Comparison of ENCODE assay signal across 1 cellular context in the genomic region with DNA sequence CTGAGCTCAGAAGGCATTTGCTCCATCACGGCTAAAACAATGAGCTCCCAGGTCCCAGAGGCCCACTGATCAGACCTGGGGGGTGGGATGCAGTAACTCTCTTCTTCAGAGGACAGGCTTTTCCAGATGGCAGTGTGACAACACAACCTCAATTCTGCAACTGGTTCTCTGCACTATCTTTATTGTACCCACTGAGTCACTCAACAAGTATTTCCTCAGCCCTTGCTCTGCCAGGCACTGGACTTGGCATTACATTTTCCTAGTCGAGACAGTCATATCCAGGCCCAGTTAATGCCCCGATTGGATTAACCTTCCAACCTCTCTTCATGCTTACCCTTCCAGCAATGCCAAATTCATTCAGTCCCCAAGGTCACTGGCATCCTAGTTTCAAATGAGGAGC.
TF ChIP-seq lines count a peak whose summit lies in the region.

No MANE protein-coding gene starts in this region.

TF ChIP-seq in SK-N-SH treated with all-trans-retinoic acid at 6 μM for 48 hours, 23 proteins besides CTCF, POLR2A, EP300 and RAD21 (continued from another document):
- TF ChIP-seq, protein P1, sequence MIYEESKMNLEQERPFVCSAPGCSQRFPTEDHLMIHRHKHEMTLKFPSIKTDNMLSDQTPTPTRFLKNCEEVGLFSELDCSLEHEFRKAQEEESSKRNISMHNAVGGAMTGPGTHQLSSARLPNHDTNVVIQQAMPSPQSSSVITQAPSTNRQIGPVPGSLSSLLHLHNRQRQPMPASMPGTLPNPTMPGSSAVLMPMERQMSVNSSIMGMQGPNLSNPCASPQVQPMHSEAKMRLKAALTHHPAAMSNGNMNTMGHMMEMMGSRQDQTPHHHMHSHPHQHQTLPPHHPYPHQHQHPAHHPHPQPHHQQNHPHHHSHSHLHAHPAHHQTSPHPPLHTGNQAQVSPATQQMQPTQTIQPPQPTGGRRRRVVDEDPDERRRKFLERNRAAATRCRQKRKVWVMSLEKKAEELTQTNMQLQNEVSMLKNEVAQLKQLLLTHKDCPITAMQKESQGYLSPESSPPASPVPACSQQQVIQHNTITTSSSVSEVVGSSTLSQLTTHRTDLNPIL (CRISPR knock-in tag; IDR thresholded peaks at IDR 0.05; ENCODE audit: low read depth) = no peak
- TF ChIP-seq, protein P2, sequence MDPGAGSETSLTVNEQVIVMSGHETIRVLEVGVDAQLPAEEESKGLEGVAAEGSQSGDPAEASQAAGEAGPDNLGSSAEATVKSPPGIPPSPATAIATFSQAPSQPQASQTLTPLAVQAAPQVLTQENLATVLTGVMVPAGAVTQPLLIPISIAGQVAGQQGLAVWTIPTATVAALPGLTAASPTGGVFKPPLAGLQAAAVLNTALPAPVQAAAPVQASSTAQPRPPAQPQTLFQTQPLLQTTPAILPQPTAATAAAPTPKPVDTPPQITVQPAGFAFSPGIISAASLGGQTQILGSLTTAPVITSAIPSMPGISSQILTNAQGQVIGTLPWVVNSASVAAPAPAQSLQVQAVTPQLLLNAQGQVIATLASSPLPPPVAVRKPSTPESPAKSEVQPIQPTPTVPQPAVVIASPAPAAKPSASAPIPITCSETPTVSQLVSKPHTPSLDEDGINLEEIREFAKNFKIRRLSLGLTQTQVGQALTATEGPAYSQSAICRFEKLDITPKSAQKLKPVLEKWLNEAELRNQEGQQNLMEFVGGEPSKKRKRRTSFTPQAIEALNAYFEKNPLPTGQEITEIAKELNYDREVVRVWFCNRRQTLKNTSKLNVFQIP (CRISPR knock-in tag; IDR thresholded peaks at IDR 0.05; ENCODE audit: borderline replicate concordance, low read depth) = no peak
- no peak for TF ChIP-seq ZFP30 (CRISPR knock-in tag; IDR thresholded peaks at IDR 0.05)
